ENCODE assay signal across 9 cellular contexts in the genomic region with DNA sequence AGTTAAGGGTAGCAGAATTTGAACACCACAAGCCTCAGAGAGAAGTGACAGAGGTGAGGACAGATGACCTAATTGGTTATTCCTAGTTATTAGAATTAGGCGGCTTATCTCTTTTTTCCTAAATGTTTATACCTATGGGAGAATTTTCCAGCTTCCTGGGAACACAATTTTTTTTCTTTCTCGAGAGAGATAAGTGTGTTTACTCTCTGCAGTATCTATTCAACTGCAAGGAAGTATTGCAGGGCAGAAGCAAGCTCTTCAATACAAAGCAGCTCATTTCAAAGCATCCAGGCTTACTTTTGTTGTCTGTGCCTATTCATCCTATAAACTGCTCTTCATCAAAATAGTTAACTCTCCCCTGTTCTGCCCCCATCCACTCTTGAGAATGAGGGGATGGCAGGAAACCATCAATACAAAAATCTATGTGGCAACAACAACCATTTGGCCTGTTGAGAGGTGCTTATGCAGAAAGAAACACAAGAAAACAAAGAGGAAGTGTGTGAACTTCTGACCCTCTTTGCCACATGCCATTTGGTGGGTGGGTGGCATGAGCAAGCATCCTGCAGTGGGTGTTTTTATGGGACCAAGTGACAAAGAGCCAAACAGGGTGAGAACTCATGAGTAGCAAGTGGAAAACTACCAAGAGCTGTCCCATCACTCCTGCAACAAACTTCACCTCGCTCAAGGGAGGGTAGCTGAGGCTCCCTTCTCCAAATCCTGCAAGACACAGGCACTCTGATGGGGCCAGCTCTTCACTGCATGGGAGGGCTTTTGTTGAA. TPM values are rescaled to one million over a fixed set of nuclear protein-coding genes. Genes with fewer than 3 reads are reported as not detected.
DNase-seq lines count a peak whose midpoint lies in the region; ATAC-seq and TF ChIP-seq lines count a peak whose summit lies in the region.
"Had no signal": no experiment of that assay in that cellular context is flagged by ENCODE, and none has a peak within 500 bp of the region (broad histone marks: within the 10 kb centered on the region; RNA-seq: fewer than 3 reads in every experiment).

No MANE protein-coding gene starts in this region.

- H3K27ac ChIP-seq in endodermal cell (ENCODE audit: low read depth, low read length): no peak overlapping the region

- peak; percentile 71 for DNase-seq in activated effector memory CD4-positive, alpha-beta T cell treated with anti-CD3 and anti-CD28 coated beads, Interleukin-2, amount 50 U/mL, for 16 hours
- DNase-seq in activated effector memory CD4-positive, alpha-beta T cell treated with Interleukin-2 at 50 U/mL for 16 hours: no peak
- DNase-seq in SKM-1 (lab: John Stamatoyannopoulos, UW; ENCODE audit: unreplicated experiment) (peak; percentile 69), endodermal cell (peak; percentile 54), NCI-H82 treated with DMSO at 0.1 percent for 48 hours (lab: John Stamatoyannopoulos, UW; ENCODE audit: unreplicated experiment) (no peak), ureter (ENCODE audit: low spot score) (no peak)

- H3K36me3 ChIP-seq in endodermal cell (ENCODE audit: control insufficient read depth, insufficient read depth, low read length): no peaks in the 10 kb centered on the region

- H3K4me3 ChIP-seq in endodermal cell (ENCODE audit: low read length): no peak overlapping the region

- WGBS in endodermal cell (ENCODE audit: insufficient coverage in 1 of 2, insufficient read length in 1 of 2), 2 experiments: 71 to 100% methylated on average over 1 to 3 of the region's 3 CpGs

- H3K9me3 Mint-ChIP-seq in endodermal cell: no peaks in the 10 kb centered on the region
- peaks cover 4% of the 10 kb centered on the region for H3K9me3 Mint-ChIP-seq in stimulated activated memory B cell treated with anti-CD40 and anti-IgM and Interleukin-4, amounts not matched to agents 10 μg/mL and 1 μg/mL and 100 μg/mL, for 72 hours

- peak; percentile 46 for ATAC-seq in stimulated activated memory B cell treated with anti-CD40 and anti-IgM and Interleukin-4, amounts not matched to agents 10 μg/mL and 1 μg/mL and 100 μg/mL, for 72 hours
- no peak for ATAC-seq in HG02610 (IDR thresholded peaks at IDR 0.05; ENCODE audit: unreplicated experiment)

- no peak overlapping the region for H3K27ac Mint-ChIP-seq in endodermal cell
- H3K27ac Mint-ChIP-seq in stimulated activated memory B cell treated with anti-CD40 and anti-IgM and Interleukin-4, amounts not matched to agents 10 μg/mL and 1 μg/mL and 100 μg/mL, for 72 hours: no peak overlapping the region
- H3K27ac Mint-ChIP-seq: CD4-positive, alpha-beta T cell had no signal

- no peaks in the 10 kb centered on the region for H3K36me3 Mint-ChIP-seq in endodermal cell (ENCODE audit: low read depth)
- H3K36me3 Mint-ChIP-seq in stimulated activated memory B cell treated with anti-CD40 and anti-IgM and Interleukin-4, amounts not matched to agents 10 μg/mL and 1 μg/mL and 100 μg/mL, for 72 hours: no peaks in the 10 kb centered on the region

- H3K27me3 Mint-ChIP-seq in endodermal cell (ENCODE audit: insufficient read depth): peaks cover 2% of the 10 kb centered on the region
- no peaks in the 10 kb centered on the region for H3K27me3 Mint-ChIP-seq in stimulated activated memory B cell treated with anti-CD40 and anti-IgM and Interleukin-4, amounts not matched to agents 10 μg/mL and 1 μg/mL and 100 μg/mL, for 72 hours
- H3K27me3 Mint-ChIP-seq: CD4-positive, alpha-beta T cell had no signal

- peaks cover 10% of the 10 kb centered on the region for H3K9me3 ChIP-seq in endodermal cell (ENCODE audit: control insufficient read depth, low read length)

- H3K4me1 Mint-ChIP-seq in endodermal cell: peaks cover 10% of the 10 kb centered on the region
- H3K4me1 Mint-ChIP-seq in stimulated activated memory B cell treated with anti-CD40 and anti-IgM and Interleukin-4, amounts not matched to agents 10 μg/mL and 1 μg/mL and 100 μg/mL, for 72 hours: peaks cover 33% of the 10 kb centered on the region

- TF ChIP-seq CTCF in endodermal cell (conservative IDR thresholded peaks at IDR 0.05): no peak

- no peak overlapping the region for H3K9ac ChIP-seq in endodermal cell (ENCODE audit: extremely low read depth, low read length, poor library complexity, severe bottlenecking)

- no peak overlapping the region for H3K4me3 Mint-ChIP-seq in endodermal cell
- no peak overlapping the region for H3K4me3 Mint-ChIP-seq in stimulated activated memory B cell treated with anti-CD40 and anti-IgM and Interleukin-4, amounts not matched to agents 10 μg/mL and 1 μg/mL and 100 μg/mL, for 72 hours
- H3K4me3 Mint-ChIP-seq: CD4-positive, alpha-beta T cell had no signal

- no peaks in the 10 kb centered on the region for H3K27me3 ChIP-seq in endodermal cell (ENCODE audit: control insufficient read depth, insufficient read depth, low read length, poor library complexity, severe bottlenecking)

- H3K4me1 ChIP-seq in endodermal cell (ENCODE audit: control insufficient read depth, insufficient read depth, low read length): peaks cover 6% of the 10 kb centered on the region

RNA-seq across cellular contexts. Expression of gene MRPS6, which starts 50.6 kb away (rescaled TPM):
- 100 to 1,000 TPM; 221 to 282 TPM for total RNA-seq in endodermal cell
- 154 TPM for polyA plus RNA-seq in endodermal cell (2013, experiment 1 of 2)
- polyA plus RNA-seq in endodermal cell (2013, experiment 2 of 2): 161 TPM
- total RNA-seq in ureter: 43.5 TPM

RNA-seq across cellular contexts. Expression of gene SLC5A3, which starts 50.6 kb away (rescaled TPM):
- total RNA-seq in endodermal cell (10 to 100 TPM; 41.9 to 57.2 TPM), ureter (17.4 TPM)
- 13.8 TPM for polyA plus RNA-seq in endodermal cell (2013, experiment 1 of 2)
- polyA plus RNA-seq in endodermal cell (2013, experiment 2 of 2): 13.9 TPM

Comparison
In these comparisons a context has a peak if more than half of its experiments do, and no peak if none do; other contexts are left out.
1. DNase-seq: peak in activated effector memory CD4-positive, alpha-beta T cell treated with anti-CD3 and anti-CD28 coated beads, Interleukin-2, amount 50 U/mL, for 16 hours (single experiment), SKM-1 (single experiment) and endodermal cell (single experiment); none in activated effector memory CD4-positive, alpha-beta T cell treated with Interleukin-2 at 50 U/mL for 16 hours (single experiment), NCI-H82 treated with DMSO at 0.1 percent for 48 hours (single experiment) and ureter (single experiment).